Comparison of ENCODE assay signal across 8 cellular contexts in genomic region chr6:15245361-15246216, GRCh38. TPM values are rescaled to one million over a fixed set of nuclear protein-coding genes. Genes with fewer than 3 reads are reported as not detected.
DNase-seq lines count a peak whose midpoint lies in the region; ATAC-seq and TF ChIP-seq lines count a peak whose summit lies in the region.

JARID2 (plus strand) TSS chr6:15246069; CDS start chr6:15246540, 471 bp downstream.

- no peaks in the 10 kb centered on the region for H3K27me3 ChIP-seq in upper lobe of right lung

- no peaks in the 10 kb centered on the region for H3K9me3 Mint-ChIP-seq in T-helper 1 cell treated with Interleukin-12 subunit alpha and Interleukin-12 subunit beta and Interleukin-4 antibody, amounts not matched to agents 30 μg/mL and 1 μg/mL, for 36 hours
- H3K9me3 Mint-ChIP-seq in progenitor cell of endocrine pancreas (ENCODE audit: low read depth): no peaks in the 10 kb centered on the region

- H3K4me1 ChIP-seq in upper lobe of right lung: peaks cover 21% of the 10 kb centered on the region

- ATAC-seq in GM18498 (IDR thresholded peaks at IDR 0.05; ENCODE audit: unreplicated experiment) (peak; percentile 61), HG02885 (IDR thresholded peaks at IDR 0.05; ENCODE audit: poor library complexity, unreplicated experiment) (peak; percentile 58), left cardiac atrium (peak; percentile 87 to 91), upper lobe of right lung (peak; percentile 90)

- H3K4me1 Mint-ChIP-seq in T-helper 1 cell treated with Interleukin-12 subunit alpha and Interleukin-12 subunit beta and Interleukin-4 antibody, amounts not matched to agents 30 μg/mL and 1 μg/mL, for 36 hours (ENCODE audit: low read depth): peaks cover 26% of the 10 kb centered on the region
- H3K4me1 Mint-ChIP-seq in progenitor cell of endocrine pancreas (ENCODE audit: low read depth): peaks cover 12% of the 10 kb centered on the region

- H3K27me3 Mint-ChIP-seq in T-helper 1 cell treated with Interleukin-12 subunit alpha and Interleukin-12 subunit beta and Interleukin-4 antibody, amounts not matched to agents 30 μg/mL and 1 μg/mL, for 36 hours (ENCODE audit: low read depth): no peaks in the 10 kb centered on the region
- H3K27me3 Mint-ChIP-seq in progenitor cell of endocrine pancreas: peaks cover 3% of the 10 kb centered on the region

- H3K4me3 ChIP-seq in upper lobe of right lung: peak within 1 kb of the TSS; percentile 91

- H3K4me3 Mint-ChIP-seq in T-helper 1 cell treated with Interleukin-12 subunit alpha and Interleukin-12 subunit beta and Interleukin-4 antibody, amounts not matched to agents 30 μg/mL and 1 μg/mL, for 36 hours: peak within 1 kb of the TSS; percentile 96
- H3K4me3 Mint-ChIP-seq in progenitor cell of endocrine pancreas (ENCODE audit: low read depth): peak within 1 kb of the TSS; percentile 100

- peak within 1 kb of the TSS; percentile 93 for H3K27ac ChIP-seq in upper lobe of right lung

- no peaks in the 10 kb centered on the region for H3K9me3 ChIP-seq in upper lobe of right lung

- no peak for TF ChIP-seq CTCF in progenitor cell of endocrine pancreas (IDR thresholded peaks at IDR 0.05; ENCODE audit: unreplicated experiment)
- TF ChIP-seq CTCF in upper lobe of right lung (IDR thresholded peaks at IDR 0.05): no peak

- DNase-seq in NCI-H1694 treated with DMSO at 0.1 percent for 48 hours (lab: John Stamatoyannopoulos, UW) (peak; percentile 94), amniotic stem cell (lab: John Stamatoyannopoulos, UW) (peak; percentile 91), left cardiac atrium (peak; percentile 99), progenitor cell of endocrine pancreas (ENCODE audit: low spot score, unreplicated experiment) (peak; percentile 95), upper lobe of right lung (peak; percentile 100)

- intact Hi-C loops in left cardiac atrium (cut with DNase I) (loop anchor here (5.0 to 10.0 kb wide), 3 partner anchors 142 to 371 kb away; no protein-coding TSS in a partner anchor), upper lobe of right lung (cut with DNase I) (no loop called here)

- peaks cover 7% of the 10 kb centered on the region for H3K36me3 Mint-ChIP-seq in T-helper 1 cell treated with Interleukin-12 subunit alpha and Interleukin-12 subunit beta and Interleukin-4 antibody, amounts not matched to agents 30 μg/mL and 1 μg/mL, for 36 hours (ENCODE audit: low read depth)
- H3K36me3 Mint-ChIP-seq in progenitor cell of endocrine pancreas (ENCODE audit: insufficient read depth): no peaks in the 10 kb centered on the region

- no peaks in the 10 kb centered on the region for H3K36me3 ChIP-seq in upper lobe of right lung

- peak within 1 kb of the TSS; percentile 97 for H3K27ac Mint-ChIP-seq in T-helper 1 cell treated with Interleukin-12 subunit alpha and Interleukin-12 subunit beta and Interleukin-4 antibody, amounts not matched to agents 30 μg/mL and 1 μg/mL, for 36 hours
- peak within 1 kb of the TSS; percentile 99 for H3K27ac Mint-ChIP-seq in progenitor cell of endocrine pancreas

RNA-seq across cellular contexts. Expression of gene JARID2, which starts in this region (rescaled TPM):
- total RNA-seq in left cardiac atrium (1 to 10 TPM; 7.9 to 8.6 TPM), progenitor cell of endocrine pancreas (60.9 and 65.6 TPM in 2 replicates), upper lobe of right lung (15.1 TPM)

Comparison
In these comparisons a context has a peak if more than half of its experiments do, and no peak if none do; other contexts are left out.
1. Peak in every context shown above with its lines: DNase-seq, ATAC-seq, H3K4me3 ChIP-seq and H3K27ac ChIP-seq.